8 cellular contexts compared by ENCODE assay signal in the genomic region with DNA sequence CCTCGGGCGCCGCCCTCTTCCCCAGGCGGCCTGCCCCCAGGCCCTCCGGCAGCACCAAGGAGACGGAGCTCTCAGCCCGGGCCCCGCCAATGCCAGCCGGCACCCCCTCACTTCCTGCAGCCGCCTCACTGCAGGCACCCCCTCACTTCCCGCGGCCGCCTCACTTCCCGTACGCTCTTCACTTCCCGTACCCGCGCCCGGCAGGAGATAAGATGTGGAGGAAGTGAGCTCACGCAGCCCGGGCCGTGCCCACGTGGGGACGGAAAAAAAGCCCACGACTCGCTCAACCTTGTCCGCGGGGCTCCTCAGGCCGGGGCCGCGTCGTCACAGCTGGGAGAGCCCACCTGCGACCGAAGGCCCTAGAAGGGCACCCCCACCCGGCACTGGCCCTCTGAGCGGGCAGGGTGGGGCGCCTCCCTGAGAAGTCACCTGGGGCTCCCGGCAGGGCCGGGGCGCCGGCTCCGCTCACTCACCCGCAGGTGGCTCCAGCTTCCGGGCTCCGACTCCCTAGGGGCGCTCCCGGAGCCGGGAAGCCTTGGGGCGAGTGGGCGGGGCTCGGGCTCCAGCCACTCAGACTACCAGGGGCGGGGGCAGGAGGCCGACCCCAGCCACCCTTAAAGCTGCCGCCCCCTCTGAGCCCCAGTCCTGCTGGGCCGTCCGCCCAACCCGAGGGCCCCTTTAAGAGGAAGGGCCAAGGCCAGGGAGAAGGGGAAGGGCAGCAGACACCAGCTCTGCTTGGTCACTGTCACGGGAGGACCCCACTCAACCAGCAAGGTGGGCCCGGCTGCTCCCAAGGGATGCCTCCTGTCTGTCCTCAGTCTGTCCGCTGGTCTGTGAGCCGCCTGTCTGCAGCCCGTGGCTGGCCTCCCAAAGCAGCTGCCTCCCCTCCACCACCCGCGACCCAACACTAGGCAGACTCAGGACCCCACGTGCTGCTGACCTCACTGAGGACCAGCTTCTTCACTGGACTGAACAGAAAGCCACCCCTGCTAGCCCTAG. TPM values are rescaled to one million over a fixed set of nuclear protein-coding genes. Genes with fewer than 3 reads are reported as not detected.
DNase-seq lines count a peak whose midpoint lies in the region; ATAC-seq and TF ChIP-seq lines count a peak whose summit lies in the region.

No MANE protein-coding gene starts in this region.

- ATAC-seq in GM21515 (IDR thresholded peaks at IDR 0.05; ENCODE audit: unreplicated experiment): peak; percentile 48
- ATAC-seq in activated naive CD8-positive, alpha-beta T cell treated with anti-CD3 and anti-CD28 coated beads, Interleukin-2, amount 50 U/mL, for 24 hours: peak; percentile 84
- ATAC-seq in heart left ventricle: peak; percentile 43 to 88 (median 87)

- H3K4me3 ChIP-seq in heart left ventricle: peak overlapping the region; percentile 63 to 95 (median 84)

- H3K36me3 Mint-ChIP-seq in activated naive CD8-positive, alpha-beta T cell treated with anti-CD3 and anti-CD28 coated beads, Interleukin-2, amount 50 U/mL, for 24 hours (ENCODE audit: low read depth): peaks cover 2% of the 10 kb centered on the region
- H3K36me3 Mint-ChIP-seq in type B pancreatic cell: peaks cover 3% of the 10 kb centered on the region

- DNase-seq in COR-L47 (lab: John Stamatoyannopoulos, UW) (peak; percentile 88), LoVo (ENCODE audit: low spot score) (peak; percentile 81), SW480 (ENCODE audit: low spot score) (peak; percentile 70), heart left ventricle (peak; percentile 87 to 90 (median 88)), posterior cingulate gyrus (peak; percentile 56 to 96 (median 72)), type B pancreatic cell (ENCODE audit: extremely low spot score, unreplicated experiment) (peak; percentile 80)
- DNase-seq in activated naive CD8-positive, alpha-beta T cell treated with anti-CD3 and anti-CD28 coated beads, Interleukin-2, amount 50 U/mL, for 24 hours: peak; percentile 87

- H3K27ac Mint-ChIP-seq in activated naive CD8-positive, alpha-beta T cell treated with anti-CD3 and anti-CD28 coated beads, Interleukin-2, amount 50 U/mL, for 24 hours: peak overlapping the region; percentile 89
- H3K27ac Mint-ChIP-seq in type B pancreatic cell: peak overlapping the region; percentile 62

- intact Hi-C loops in heart left ventricle (cut with DNase I) (loop anchor here in 8 of 10 donors (2.0 to 10.0 kb wide), 8 partner anchors 70 to 286 kb away; partner anchors contain the start of genes PATZ1 (in 6 of the 8) and SFI1 (in 2 of the 8)), posterior cingulate gyrus (cut with DNase I) (loop anchor here (10.0 kb wide), 2 partner anchors 136 to 286 kb away; partner anchors contain the start of genes PATZ1 and SFI1)

- H3K27ac ChIP-seq in heart left ventricle: peak overlapping the region; percentile 81 to 98 (median 91)

- 1 to 3% (median 2%) methylated on average over 40 to 65 of the region's 65 CpGs for WGBS in heart left ventricle, 4 donors

- peak overlapping the region; percentile 83 for H3K4me3 Mint-ChIP-seq in activated naive CD8-positive, alpha-beta T cell treated with anti-CD3 and anti-CD28 coated beads, Interleukin-2, amount 50 U/mL, for 24 hours
- peak overlapping the region; percentile 89 for H3K4me3 Mint-ChIP-seq in type B pancreatic cell

- no peaks in the 10 kb centered on the region for H3K9me3 ChIP-seq in heart left ventricle

- no peaks in the 10 kb centered on the region for H3K9me3 Mint-ChIP-seq in activated naive CD8-positive, alpha-beta T cell treated with anti-CD3 and anti-CD28 coated beads, Interleukin-2, amount 50 U/mL, for 24 hours
- H3K9me3 Mint-ChIP-seq in type B pancreatic cell: no peaks in the 10 kb centered on the region

- peaks cover 48% of the 10 kb centered on the region for H3K4me1 Mint-ChIP-seq in activated naive CD8-positive, alpha-beta T cell treated with anti-CD3 and anti-CD28 coated beads, Interleukin-2, amount 50 U/mL, for 24 hours
- peaks cover 25% of the 10 kb centered on the region for H3K4me1 Mint-ChIP-seq in type B pancreatic cell (ENCODE audit: unreplicated experiment)

- peak in 1 of 2 donors; percentile 23 for TF ChIP-seq POLR2A in heart left ventricle (IDR thresholded peaks at IDR 0.05)

- no peaks in the 10 kb centered on the region for H3K27me3 ChIP-seq in heart left ventricle

- no peaks in the 10 kb centered on the region for H3K27me3 Mint-ChIP-seq in activated naive CD8-positive, alpha-beta T cell treated with anti-CD3 and anti-CD28 coated beads, Interleukin-2, amount 50 U/mL, for 24 hours
- H3K27me3 Mint-ChIP-seq in type B pancreatic cell: no peaks in the 10 kb centered on the region

- peaks cover 0 to under 1% (median 0%) of the 10 kb centered on the region in 9 donors for H3K36me3 ChIP-seq in heart left ventricle

- TF ChIP-seq CTCF in heart left ventricle (IDR thresholded peaks at IDR 0.05) (no peak), type B pancreatic cell (conservative IDR thresholded peaks at IDR 0.05) (no peak)

- peaks cover 3 to 64% (median 43%) of the 10 kb centered on the region in 12 donors for H3K4me1 ChIP-seq in heart left ventricle

RNA-seq across cellular contexts. Expression of gene PISD, which starts 31.4 kb away (rescaled TPM):
- total RNA-seq in heart left ventricle (10 to 100 TPM; 13.1 to 38.1 (median 17.0) TPM), type B pancreatic cell (ENCODE audit: low replicate concordance) (39.5 and 47.6 TPM in 2 replicates)
- 10 to 100 TPM; 12.3 to 17.7 TPM for polyA plus RNA-seq in heart left ventricle

Comparison
In these comparisons a context has a peak if more than half of its experiments do, and no peak if none do; other contexts are left out.
1. Peak in every context shown above with its lines: DNase-seq, ATAC-seq, H3K4me3 ChIP-seq and H3K27ac ChIP-seq.